In the genomic region with DNA sequence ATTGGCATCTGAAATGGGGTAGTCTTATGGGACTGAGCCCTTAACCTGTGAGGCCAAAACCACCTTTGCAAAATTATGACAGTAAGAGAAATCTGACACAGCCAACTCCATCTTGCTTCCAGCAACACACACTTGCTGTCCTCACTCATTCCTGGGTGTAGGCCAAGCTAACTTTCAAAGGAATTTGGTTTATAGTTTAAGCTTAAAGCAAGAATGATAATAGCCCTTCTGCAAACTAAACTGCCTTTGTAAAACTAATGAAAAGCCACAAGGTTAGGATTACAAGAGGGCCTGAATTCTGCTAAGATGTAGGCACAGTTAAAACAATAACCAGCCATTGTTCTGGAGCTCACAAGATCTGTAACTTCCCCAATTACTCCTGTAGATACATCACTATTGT, we compare ENCODE assay signal across 1 cellular context.
TF ChIP-seq lines count a peak whose summit lies in the region.

No MANE protein-coding gene starts in this region.

TF ChIP-seq in GM12878, 131 proteins besides CTCF, POLR2A, EP300 and RAD21 (continued from another document):
- TF ChIP-seq, protein P1, sequence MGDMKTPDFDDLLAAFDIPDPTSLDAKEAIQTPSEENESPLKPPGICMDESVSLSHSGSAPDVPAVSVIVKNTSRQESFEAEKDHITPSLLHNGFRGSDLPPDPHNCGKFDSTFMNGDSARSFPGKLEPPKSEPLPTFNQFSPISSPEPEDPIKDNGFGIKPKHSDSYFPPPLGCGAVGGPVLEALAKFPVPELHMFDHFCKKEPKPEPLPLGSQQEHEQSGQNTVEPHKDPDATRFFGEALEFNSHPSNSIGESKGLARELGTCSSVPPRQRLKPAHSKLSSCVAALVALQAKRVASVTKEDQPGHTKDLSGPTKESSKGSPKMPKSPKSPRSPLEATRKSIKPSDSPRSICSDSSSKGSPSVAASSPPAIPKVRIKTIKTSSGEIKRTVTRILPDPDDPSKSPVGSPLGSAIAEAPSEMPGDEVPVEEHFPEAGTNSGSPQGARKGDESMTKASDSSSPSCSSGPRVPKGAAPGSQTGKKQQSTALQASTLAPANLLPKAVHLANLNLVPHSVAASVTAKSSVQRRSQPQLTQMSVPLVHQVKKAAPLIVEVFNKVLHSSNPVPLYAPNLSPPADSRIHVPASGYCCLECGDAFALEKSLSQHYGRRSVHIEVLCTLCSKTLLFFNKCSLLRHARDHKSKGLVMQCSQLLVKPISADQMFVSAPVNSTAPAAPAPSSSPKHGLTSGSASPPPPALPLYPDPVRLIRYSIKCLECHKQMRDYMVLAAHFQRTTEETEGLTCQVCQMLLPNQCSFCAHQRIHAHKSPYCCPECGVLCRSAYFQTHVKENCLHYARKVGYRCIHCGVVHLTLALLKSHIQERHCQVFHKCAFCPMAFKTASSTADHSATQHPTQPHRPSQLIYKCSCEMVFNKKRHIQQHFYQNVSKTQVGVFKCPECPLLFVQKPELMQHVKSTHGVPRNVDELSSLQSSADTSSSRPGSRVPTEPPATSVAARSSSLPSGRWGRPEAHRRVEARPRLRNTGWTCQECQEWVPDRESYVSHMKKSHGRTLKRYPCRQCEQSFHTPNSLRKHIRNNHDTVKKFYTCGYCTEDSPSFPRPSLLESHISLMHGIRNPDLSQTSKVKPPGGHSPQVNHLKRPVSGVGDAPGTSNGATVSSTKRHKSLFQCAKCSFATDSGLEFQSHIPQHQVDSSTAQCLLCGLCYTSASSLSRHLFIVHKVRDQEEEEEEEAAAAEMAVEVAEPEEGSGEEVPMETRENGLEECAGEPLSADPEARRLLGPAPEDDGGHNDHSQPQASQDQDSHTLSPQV (IDR thresholded peaks at IDR 0.05) = peak; percentile 58; the same call in 1 of the 2 replicates
- TF ChIP-seq GATAD2B (conservative IDR thresholded peaks at IDR 0.05; ENCODE audit: low read depth) = no peak
